1 cellular context compared by ENCODE assay signal in the genomic region with DNA sequence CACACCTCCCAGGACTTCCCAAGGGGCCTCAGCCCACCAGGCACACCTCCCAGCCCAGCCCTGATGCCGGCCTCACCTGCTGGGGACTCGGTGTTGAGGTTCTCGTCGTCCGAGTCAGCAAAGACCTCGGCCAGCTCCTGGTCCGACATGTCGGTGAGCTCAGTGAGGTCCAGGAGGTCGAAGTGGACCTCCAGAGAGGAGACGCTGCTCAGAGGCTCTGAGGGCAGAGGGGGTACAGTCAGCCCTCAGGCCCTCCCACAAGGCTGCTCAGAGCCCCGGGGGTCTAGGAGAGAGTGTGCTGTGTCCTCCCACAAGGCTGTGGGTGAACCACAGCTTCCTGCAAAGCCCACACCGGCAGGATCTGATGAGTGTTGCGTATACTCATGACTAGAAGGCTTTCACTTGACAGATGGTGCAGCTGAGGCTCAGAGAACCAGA.
TF ChIP-seq lines count a peak whose summit lies in the region.

No MANE protein-coding gene starts in this region.

TF ChIP-seq in GM12878, 131 proteins besides CTCF, POLR2A, EP300 and RAD21 (continued from another document):
- TF ChIP-seq BHLHE40 (IDR thresholded peaks at IDR 0.05; ENCODE audit: borderline replicate concordance in 1 of 2, low read depth in 2 of 2, low read length in 1 of 2) (peak in 1 of 2 experiments; percentile 62; a peak in 1 of 4 replicates), CBFB (IDR thresholded peaks at IDR 0.05; ENCODE audit: low read depth) (peak; percentile 67; the same call in 1 of the 2 replicates), RUNX3 (IDR thresholded peaks at IDR 0.05; ENCODE audit: low read length) (peak; percentile 89), DPF2 (IDR thresholded peaks at IDR 0.05) (peak; percentile 52; the same call in 1 of the 2 replicates), HDAC6 (IDR thresholded peaks at IDR 0.05; ENCODE audit: unreplicated experiment) (no peak), MXI1 (IDR thresholded peaks at IDR 0.05; ENCODE audit: low read depth, low read length) (no peak), YY1 (IDR thresholded peaks at IDR 0.05; ENCODE audit: low read depth, low read length) (0 out of 2 replicates have a peak, but pooled peaks have one; percentile 9), JUNB (IDR thresholded peaks at IDR 0.05) (no peak), GATAD2B (conservative IDR thresholded peaks at IDR 0.05; ENCODE audit: low read depth) (peak; percentile 42; the same call in 1 of the 2 replicates), TCF12 (IDR thresholded peaks at IDR 0.05; ENCODE audit: low read depth, low read length) (peak; percentile 69; the same call in 1 of the 2 replicates)
- TF ChIP-seq, protein P1, sequence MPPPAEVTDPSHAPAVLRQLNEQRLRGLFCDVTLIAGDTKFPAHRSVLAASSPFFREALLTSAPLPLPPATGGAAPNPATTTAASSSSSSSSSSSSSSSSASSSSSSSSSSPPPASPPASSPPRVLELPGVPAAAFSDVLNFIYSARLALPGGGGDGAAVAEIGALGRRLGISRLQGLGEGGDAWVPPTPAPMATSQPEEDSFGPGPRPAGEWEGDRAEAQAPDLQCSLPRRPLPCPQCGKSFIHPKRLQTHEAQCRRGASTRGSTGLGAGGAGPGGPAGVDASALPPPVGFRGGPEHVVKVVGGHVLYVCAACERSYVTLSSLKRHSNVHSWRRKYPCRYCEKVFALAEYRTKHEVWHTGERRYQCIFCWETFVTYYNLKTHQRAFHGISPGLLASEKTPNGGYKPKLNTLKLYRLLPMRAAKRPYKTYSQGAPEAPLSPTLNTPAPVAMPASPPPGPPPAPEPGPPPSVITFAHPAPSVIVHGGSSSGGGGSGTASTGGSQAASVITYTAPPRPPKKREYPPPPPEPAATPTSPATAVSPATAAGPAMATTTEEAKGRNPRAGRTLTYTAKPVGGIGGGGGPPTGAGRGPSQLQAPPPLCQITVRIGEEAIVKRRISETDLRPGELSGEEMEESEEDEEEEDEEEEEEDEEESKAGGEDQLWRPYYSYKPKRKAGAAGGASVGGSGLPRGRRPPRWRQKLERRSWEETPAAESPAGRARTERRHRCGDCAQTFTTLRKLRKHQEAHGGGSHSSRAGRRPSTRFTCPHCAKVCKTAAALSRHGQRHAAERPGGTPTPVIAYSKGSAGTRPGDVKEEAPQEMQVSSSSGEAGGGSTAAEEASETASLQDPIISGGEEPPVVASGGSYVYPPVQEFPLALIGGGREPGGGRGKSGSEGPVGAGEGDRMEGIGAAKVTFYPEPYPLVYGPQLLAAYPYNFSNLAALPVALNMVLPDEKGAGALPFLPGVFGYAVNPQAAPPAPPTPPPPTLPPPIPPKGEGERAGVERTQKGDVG (CRISPR knock-in tag; IDR thresholded peaks at IDR 0.05): no peak
- TF ChIP-seq, protein P2, sequence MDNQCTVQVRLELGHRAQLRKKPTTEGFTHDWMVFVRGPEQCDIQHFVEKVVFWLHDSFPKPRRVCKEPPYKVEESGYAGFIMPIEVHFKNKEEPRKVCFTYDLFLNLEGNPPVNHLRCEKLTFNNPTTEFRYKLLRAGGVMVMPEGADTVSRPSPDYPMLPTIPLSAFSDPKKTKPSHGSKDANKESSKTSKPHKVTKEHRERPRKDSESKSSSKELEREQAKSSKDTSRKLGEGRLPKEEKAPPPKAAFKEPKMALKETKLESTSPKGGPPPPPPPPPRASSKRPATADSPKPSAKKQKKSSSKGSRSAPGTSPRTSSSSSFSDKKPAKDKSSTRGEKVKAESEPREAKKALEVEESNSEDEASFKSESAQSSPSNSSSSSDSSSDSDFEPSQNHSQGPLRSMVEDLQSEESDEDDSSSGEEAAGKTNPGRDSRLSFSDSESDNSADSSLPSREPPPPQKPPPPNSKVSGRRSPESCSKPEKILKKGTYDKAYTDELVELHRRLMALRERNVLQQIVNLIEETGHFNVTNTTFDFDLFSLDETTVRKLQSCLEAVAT (IDR thresholded peaks at IDR 0.05): 0 out of 2 replicates have a peak, but pooled peaks have one; percentile 37
- TF ChIP-seq, protein P3, sequence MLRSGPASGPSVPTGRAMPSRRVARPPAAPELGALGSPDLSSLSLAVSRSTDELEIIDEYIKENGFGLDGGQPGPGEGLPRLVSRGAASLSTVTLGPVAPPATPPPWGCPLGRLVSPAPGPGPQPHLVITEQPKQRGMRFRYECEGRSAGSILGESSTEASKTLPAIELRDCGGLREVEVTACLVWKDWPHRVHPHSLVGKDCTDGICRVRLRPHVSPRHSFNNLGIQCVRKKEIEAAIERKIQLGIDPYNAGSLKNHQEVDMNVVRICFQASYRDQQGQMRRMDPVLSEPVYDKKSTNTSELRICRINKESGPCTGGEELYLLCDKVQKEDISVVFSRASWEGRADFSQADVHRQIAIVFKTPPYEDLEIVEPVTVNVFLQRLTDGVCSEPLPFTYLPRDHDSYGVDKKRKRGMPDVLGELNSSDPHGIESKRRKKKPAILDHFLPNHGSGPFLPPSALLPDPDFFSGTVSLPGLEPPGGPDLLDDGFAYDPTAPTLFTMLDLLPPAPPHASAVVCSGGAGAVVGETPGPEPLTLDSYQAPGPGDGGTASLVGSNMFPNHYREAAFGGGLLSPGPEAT (IDR thresholded peaks at IDR 0.05; ENCODE audit: low read depth): peak; percentile 30; the same call in 1 of the 2 replicates
